1 cellular context compared by ENCODE assay signal in the genomic region with DNA sequence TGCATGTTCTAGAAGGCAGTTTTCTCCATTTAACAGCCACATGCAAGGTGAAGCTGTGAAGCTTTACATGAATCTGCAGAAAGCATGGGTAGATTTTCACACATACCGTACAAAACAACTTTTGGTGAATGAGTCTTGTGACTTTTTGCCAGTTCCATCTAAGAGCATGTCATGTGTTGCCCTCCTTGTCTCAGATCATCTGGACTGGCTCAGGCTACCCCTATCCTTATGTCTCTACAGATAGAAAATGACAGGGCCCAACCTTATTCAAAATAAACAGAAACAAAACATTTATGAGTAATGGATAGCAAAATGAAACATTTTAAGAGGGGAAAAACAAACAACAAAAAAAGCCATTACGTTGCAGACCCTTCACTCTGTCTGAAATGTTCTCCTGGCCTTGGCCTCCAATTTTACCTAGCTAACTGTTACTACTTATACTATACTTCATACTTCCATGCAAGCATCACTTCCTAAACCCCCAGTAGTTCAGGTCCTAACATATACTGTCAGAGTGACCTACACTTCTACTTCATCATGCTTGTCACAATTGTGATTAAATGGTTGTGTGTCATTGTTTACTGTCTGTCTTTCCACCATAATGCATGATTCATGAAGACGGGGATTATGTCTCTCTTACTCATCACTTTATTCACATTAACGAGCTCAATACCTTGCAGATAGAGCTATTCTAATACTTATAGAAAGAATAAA.
TF ChIP-seq lines count a peak whose summit lies in the region.

No MANE protein-coding gene starts in this region.

TF ChIP-seq in K562, 482 proteins besides CTCF, POLR2A, EP300 and RAD21:
- TF ChIP-seq ZNF316 (IDR thresholded peaks at IDR 0.05) = 0 out of 2 replicates have a peak, but pooled peaks have one; percentile 8
- TF ChIP-seq NCOR1 (IDR thresholded peaks at IDR 0.05) = 0 out of 2 replicates have a peak, but pooled peaks have one; percentile 9
- no peak for TF ChIP-seq ZHX1 (conservative IDR thresholded peaks at IDR 0.05; ENCODE audit: low read length)
- TF ChIP-seq SOX6 (IDR thresholded peaks at IDR 0.05) = peak; percentile 37; the same call in 1 of the 2 replicates
- no peak for TF ChIP-seq RFX7 (CRISPR knock-in tag; IDR thresholded peaks at IDR 0.05)
- TF ChIP-seq TCF15 (CRISPR knock-in tag; IDR thresholded peaks at IDR 0.05) = no peak
- TF ChIP-seq MCM5 (IDR thresholded peaks at IDR 0.05; ENCODE audit: low read depth) = no peak
- no peak for TF ChIP-seq E2F3 (CRISPR knock-in tag; IDR thresholded peaks at IDR 0.05)
- TF ChIP-seq TOE1 (IDR thresholded peaks at IDR 0.05; ENCODE audit: borderline replicate concordance) = no peak
- TF ChIP-seq TOE1 (CRISPR knock-in tag; IDR thresholded peaks at IDR 0.05; ENCODE audit: borderline replicate concordance, low read depth) = no peak
- no peak for TF ChIP-seq ZNF79 (CRISPR knock-in tag; IDR thresholded peaks at IDR 0.05; ENCODE audit: low read depth)
- no peak for TF ChIP-seq USF1 (CRISPR knock-in tag; IDR thresholded peaks at IDR 0.05)
- TF ChIP-seq, protein P1, sequence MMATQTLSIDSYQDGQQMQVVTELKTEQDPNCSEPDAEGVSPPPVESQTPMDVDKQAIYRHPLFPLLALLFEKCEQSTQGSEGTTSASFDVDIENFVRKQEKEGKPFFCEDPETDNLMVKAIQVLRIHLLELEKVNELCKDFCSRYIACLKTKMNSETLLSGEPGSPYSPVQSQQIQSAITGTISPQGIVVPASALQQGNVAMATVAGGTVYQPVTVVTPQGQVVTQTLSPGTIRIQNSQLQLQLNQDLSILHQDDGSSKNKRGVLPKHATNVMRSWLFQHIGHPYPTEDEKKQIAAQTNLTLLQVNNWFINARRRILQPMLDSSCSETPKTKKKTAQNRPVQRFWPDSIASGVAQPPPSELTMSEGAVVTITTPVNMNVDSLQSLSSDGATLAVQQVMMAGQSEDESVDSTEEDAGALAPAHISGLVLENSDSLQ (IDR thresholded peaks at IDR 0.05) = peak; percentile 74
- 0 out of 2 replicates have a peak, but pooled peaks have one; percentile 26 for TF ChIP-seq SMARCA4 (IDR thresholded peaks at IDR 0.05)
- TF ChIP-seq ZBTB49 (CRISPR knock-in tag; IDR thresholded peaks at IDR 0.05; ENCODE audit: borderline replicate concordance) = no peak
- no peak for TF ChIP-seq SAP30 (IDR thresholded peaks at IDR 0.05; ENCODE audit: borderline replicate concordance, insufficient read depth, low read depth, low read length, poor library complexity, severe bottlenecking)
- peak; percentile 39; the same call in 1 of the 2 replicates for TF ChIP-seq JUND (IDR thresholded peaks at IDR 0.05; ENCODE audit: borderline replicate concordance, low read depth, low read length)
- TF ChIP-seq JUND (tag; IDR thresholded peaks at IDR 0.05; ENCODE audit: borderline replicate concordance, low read depth, low read length) = peak; percentile 62; the same call in 1 of the 3 replicates
- TF ChIP-seq RNF219 (CRISPR knock-in tag; IDR thresholded peaks at IDR 0.05) = no peak
- no peak for TF ChIP-seq BRCA1 (IDR thresholded peaks at IDR 0.05)
- TF ChIP-seq BRCA1 (CRISPR knock-in tag; IDR thresholded peaks at IDR 0.05) = no peak
- TF ChIP-seq, protein P2, sequence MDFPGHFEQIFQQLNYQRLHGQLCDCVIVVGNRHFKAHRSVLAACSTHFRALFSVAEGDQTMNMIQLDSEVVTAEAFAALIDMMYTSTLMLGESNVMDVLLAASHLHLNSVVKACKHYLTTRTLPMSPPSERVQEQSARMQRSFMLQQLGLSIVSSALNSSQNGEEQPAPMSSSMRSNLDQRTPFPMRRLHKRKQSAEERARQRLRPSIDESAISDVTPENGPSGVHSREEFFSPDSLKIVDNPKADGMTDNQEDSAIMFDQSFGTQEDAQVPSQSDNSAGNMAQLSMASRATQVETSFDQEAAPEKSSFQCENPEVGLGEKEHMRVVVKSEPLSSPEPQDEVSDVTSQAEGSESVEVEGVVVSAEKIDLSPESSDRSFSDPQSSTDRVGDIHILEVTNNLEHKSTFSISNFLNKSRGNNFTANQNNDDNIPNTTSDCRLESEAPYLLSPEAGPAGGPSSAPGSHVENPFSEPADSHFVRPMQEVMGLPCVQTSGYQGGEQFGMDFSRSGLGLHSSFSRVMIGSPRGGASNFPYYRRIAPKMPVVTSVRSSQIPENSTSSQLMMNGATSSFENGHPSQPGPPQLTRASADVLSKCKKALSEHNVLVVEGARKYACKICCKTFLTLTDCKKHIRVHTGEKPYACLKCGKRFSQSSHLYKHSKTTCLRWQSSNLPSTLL (IDR thresholded peaks at IDR 0.05) = no peak
- no peak for TF ChIP-seq CREM (IDR thresholded peaks at IDR 0.05; ENCODE audit: low read depth)
- no peak for TF ChIP-seq DIDO1 (tag; IDR thresholded peaks at IDR 0.05; ENCODE audit: low read depth)
- TF ChIP-seq, protein P3, sequence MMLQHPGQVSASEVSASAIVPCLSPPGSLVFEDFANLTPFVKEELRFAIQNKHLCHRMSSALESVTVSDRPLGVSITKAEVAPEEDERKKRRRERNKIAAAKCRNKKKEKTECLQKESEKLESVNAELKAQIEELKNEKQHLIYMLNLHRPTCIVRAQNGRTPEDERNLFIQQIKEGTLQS (IDR thresholded peaks at IDR 0.05) = peak; percentile 55
- TF ChIP-seq, protein P3 (CRISPR knock-in tag; conservative IDR thresholded peaks at IDR 0.05) = no peak
- no peak for TF ChIP-seq ATF6 (CRISPR knock-in tag; IDR thresholded peaks at IDR 0.05)
- peak; percentile 92 for TF ChIP-seq MEIS2 (IDR thresholded peaks at IDR 0.05; ENCODE audit: partially characterized antibody)
- TF ChIP-seq FOSL1 (tag; conservative IDR thresholded peaks at IDR 0.05) = peak; percentile 69
- TF ChIP-seq, protein P4, sequence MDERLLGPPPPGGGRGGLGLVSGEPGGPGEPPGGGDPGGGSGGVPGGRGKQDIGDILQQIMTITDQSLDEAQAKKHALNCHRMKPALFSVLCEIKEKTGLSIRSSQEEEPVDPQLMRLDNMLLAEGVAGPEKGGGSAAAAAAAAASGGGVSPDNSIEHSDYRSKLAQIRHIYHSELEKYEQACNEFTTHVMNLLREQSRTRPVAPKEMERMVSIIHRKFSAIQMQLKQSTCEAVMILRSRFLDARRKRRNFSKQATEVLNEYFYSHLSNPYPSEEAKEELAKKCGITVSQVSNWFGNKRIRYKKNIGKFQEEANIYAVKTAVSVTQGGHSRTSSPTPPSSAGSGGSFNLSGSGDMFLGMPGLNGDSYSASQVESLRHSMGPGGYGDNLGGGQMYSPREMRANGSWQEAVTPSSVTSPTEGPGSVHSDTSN (CRISPR knock-in tag; IDR thresholded peaks at IDR 0.05; ENCODE audit: low read depth) = no peak
- TF ChIP-seq, protein P4 (tag; conservative IDR thresholded peaks at IDR 0.05; ENCODE audit: low read depth) = peak; percentile 81
- TF ChIP-seq RAD51 (IDR thresholded peaks at IDR 0.05; ENCODE audit: borderline replicate concordance, low read depth) = no peak
- 0 out of 2 replicates have a peak, but pooled peaks have one; percentile 32 for TF ChIP-seq ARID3A (IDR thresholded peaks at IDR 0.05; ENCODE audit: borderline replicate concordance, low read depth, low read length)
- TF ChIP-seq RCOR1 (IDR thresholded peaks at IDR 0.05; ENCODE audit: borderline replicate concordance in 1 of 2, low read depth in 2 of 2, low read length in 2 of 2) = no peak
